ENCODE assay signal across 25 cellular contexts in the genomic region with DNA sequence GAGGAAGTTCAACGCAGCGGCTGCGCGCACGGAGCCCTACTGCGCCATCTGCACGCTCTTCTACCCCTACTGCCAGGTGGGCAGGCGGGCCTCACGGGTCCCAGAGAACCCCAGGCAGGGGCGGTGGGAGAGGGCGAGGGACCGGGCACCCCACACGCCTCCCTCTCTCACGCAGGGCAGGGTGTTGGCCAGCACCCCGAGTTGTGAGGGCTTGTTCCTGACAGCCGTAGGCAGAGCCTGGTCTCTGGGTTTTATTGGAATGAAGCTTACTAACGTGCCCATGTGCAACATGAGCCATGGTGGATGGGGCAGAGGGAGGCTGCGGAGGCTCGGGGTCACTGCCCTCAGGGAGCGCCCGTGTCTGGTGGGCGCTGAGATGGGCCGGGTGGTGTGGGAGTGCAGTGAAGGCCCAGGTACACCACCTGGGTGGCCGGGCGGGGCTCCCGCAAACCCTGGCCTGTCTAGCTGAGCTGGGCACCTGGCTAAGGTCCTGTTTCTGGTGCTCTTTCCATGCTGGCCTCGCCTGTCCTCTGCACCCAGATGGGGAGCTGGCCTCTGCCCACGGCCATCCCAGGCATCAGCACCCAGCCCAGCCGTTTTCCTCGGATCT.
"Had no signal": no experiment of that assay in that cellular context is flagged by ENCODE, and none has a peak within 500 bp of the region (broad histone marks: within the 10 kb centered on the region; RNA-seq: fewer than 3 reads in every experiment).

No MANE protein-coding gene starts in this region.

- ATAC-seq: left lung; mucosa of descending colon; naive thymus-derived CD4-positive, alpha-beta T cell; stimulated activated naive CD8-positive, alpha-beta T cell treated with anti-CD3 and anti-CD28 coated beads, Interleukin-15, Interleukin-2, amounts not matched to agents 100 U/mL and 50 U/mL, for 24 hours; T-cell had no signal

- H3K9me3 ChIP-seq: ascending aorta, breast epithelium, gastrocnemius medialis, left lung, mucosa of descending colon, neutrophil, tibial nerve, uterus had no signal

- H3K27me3 Mint-ChIP-seq: activated T-cell treated with anti-CD3 and anti-CD28 coated beads, Interleukin-2, amount 50 U/mL, for 24 hours; T-cell had no signal

- H2AFZ ChIP-seq: parathyroid adenoma had no signal

- H3K4me3 Mint-ChIP-seq: activated CD4-positive, alpha-beta memory T cell treated with anti-CD3 and anti-CD28 coated beads, Interleukin-2, amount 10 ng/mL, durations not matched to agents 7 days and 5 days; T-cell had no signal

- H3K4me1 ChIP-seq: breast epithelium, uterus had no signal

- H3K4me3 ChIP-seq: ascending aorta, breast epithelium, gastrocnemius medialis, left lung, mucosa of descending colon, tibial nerve, uterus had no signal

- H3K9me3 Mint-ChIP-seq: activated T-cell treated with anti-CD3 and anti-CD28 coated beads, Interleukin-2, amount 50 U/mL, for 24 hours; T-cell had no signal

- H3K36me3 ChIP-seq: uterus had no signal

- H3K79me2 ChIP-seq: parathyroid adenoma had no signal

- H3K27ac Mint-ChIP-seq: activated T-cell treated with anti-CD3 and anti-CD28 coated beads, Interleukin-2, amount 50 U/mL, for 24 hours; T-cell had no signal

- DNase-seq: activated CD4-positive, alpha-beta memory T cell treated with anti-CD3 and anti-CD28 coated beads, Interleukin-2, amount 10 ng/mL, durations not matched to agents 7 days and 5 days; activated CD4-positive, alpha-beta T cell treated with anti-CD3 and anti-CD28 coated beads for 48 hours; activated CD4-positive, CD25-positive, alpha-beta regulatory T cell; activated effector memory CD4-positive, alpha-beta T cell treated with Interleukin-2 at 50 U/mL for 16 hours; activated naive CD4-positive, alpha-beta T cell treated with anti-CD3 and anti-CD28 coated beads, Interleukin-2, amount 50 U/mL, for 16 hours; activated T-cell treated with anti-CD3 and anti-CD28 coated beads, Interleukin-2, amount 50 U/mL, for 24 hours; cerebellar nuclear complex; cortex of kidney; gastrocnemius medialis; head of caudate nucleus; kidney; left lung; mammary epithelial cell; mucosa of descending colon; naive thymus-derived CD4-positive, alpha-beta T cell; stimulated activated naive CD8-positive, alpha-beta T cell treated with anti-CD3 and anti-CD28 coated beads, Interleukin-15, Interleukin-2, amounts not matched to agents 100 U/mL and 50 U/mL, for 24 hours; substantia nigra; T-cell; T-helper 9 cell; uterus had no signal

- H3K27me3 ChIP-seq: ascending aorta, breast epithelium, gastrocnemius medialis, left lung, neutrophil, tibial nerve, uterus had no signal

- H3K27ac ChIP-seq: ascending aorta, breast epithelium, left lung, neutrophil, parathyroid adenoma, tibial nerve, uterus had no signal

- H3K9ac ChIP-seq: parathyroid adenoma had no signal
